25 cellular contexts compared by ENCODE assay signal in the genomic region with DNA sequence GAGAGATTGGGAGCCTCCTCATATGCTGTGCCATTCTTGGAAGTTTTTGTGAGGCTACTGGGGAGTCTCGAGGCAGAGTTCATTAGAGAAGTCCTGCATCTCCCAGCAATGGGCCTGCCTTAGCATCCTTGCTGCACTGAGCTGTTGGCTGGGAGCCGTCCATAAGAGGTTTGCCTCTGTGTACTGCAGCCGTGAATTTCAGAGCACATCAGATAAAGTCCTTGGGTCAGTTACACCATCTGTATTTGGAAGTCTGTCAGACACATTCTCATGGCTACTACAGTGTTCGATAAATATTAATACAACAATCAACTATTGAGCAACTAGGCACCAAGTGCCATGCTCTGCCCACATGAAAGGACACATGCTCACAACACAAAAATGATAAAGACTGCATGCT.
"Had no signal": no experiment of that assay in that cellular context is flagged by ENCODE, and none has a peak within 500 bp of the region (broad histone marks: within the 10 kb centered on the region; RNA-seq: fewer than 3 reads in every experiment).

No MANE protein-coding gene starts in this region.

- H3K4me1 Mint-ChIP-seq: memory B cell; naive thymus-derived CD4-positive, alpha-beta T cell; stimulated activated effector memory CD8-positive, alpha-beta T cell treated with anti-CD3 and anti-CD28 coated beads, Interleukin-12 subunit alpha, Interleukin-12 subunit beta, amount 100 ng/mL, for 72 hours had no signal

- H3K27ac ChIP-seq: left ventricle myocardium inferior, pancreas, prostate gland, sigmoid colon, spleen, tibial nerve had no signal

- H3K27ac Mint-ChIP-seq: memory B cell; naive thymus-derived CD4-positive, alpha-beta T cell; nephron; stimulated activated effector memory CD8-positive, alpha-beta T cell treated with anti-CD3 and anti-CD28 coated beads, Interleukin-12 subunit alpha, Interleukin-12 subunit beta, amount 100 ng/mL, for 72 hours; stimulated activated naive CD8-positive, alpha-beta T cell treated with anti-CD3 and anti-CD28 coated beads, Interleukin-15, Interleukin-2, amounts not matched to agents 100 ng/mL and 50 ng/mL, for 24 hours; type B pancreatic cell had no signal

- H3K9me3 ChIP-seq: left ventricle myocardium inferior, mucosa of descending colon, pancreas, prostate gland, sigmoid colon, spleen had no signal

- H3K27me3 ChIP-seq: pancreas, sigmoid colon, tibial nerve had no signal

- ATAC-seq: left cardiac atrium; mucosa of descending colon; naive thymus-derived CD4-positive, alpha-beta T cell; right cardiac atrium had no signal

- H3K4me3 Mint-ChIP-seq: memory B cell; naive thymus-derived CD4-positive, alpha-beta T cell; nephron; neural crest cell; stimulated activated effector memory CD8-positive, alpha-beta T cell treated with anti-CD3 and anti-CD28 coated beads, Interleukin-12 subunit alpha, Interleukin-12 subunit beta, amount 100 ng/mL, for 72 hours; stimulated activated naive CD8-positive, alpha-beta T cell treated with anti-CD3 and anti-CD28 coated beads, Interleukin-15, Interleukin-2, amounts not matched to agents 100 ng/mL and 50 ng/mL, for 24 hours; type B pancreatic cell had no signal

- FAIRE-seq: pancreas, small intestine had no signal

- H3K36me3 ChIP-seq: left ventricle myocardium inferior, pancreas, prostate gland, sigmoid colon, spleen, tibial nerve had no signal

- H3K4me1 ChIP-seq: left ventricle myocardium inferior, pancreas, prostate gland, sigmoid colon, spleen, tibial nerve had no signal

- H3K4me3 ChIP-seq: left ventricle myocardium inferior, mucosa of descending colon, pancreas, prostate gland, sigmoid colon, spleen, tibial nerve had no signal

- DNase-seq: hippocampal formation; left cardiac atrium; left ventricle myocardium inferior; midbrain; mucosa of descending colon; naive thymus-derived CD4-positive, alpha-beta T cell; nucleus accumbens; pancreas; posterior cingulate gyrus; retina; right cardiac atrium; sigmoid colon; small intestine; spleen; stimulated activated CD4-positive, alpha-beta T cell treated with anti-CD3 and anti-CD28 coated beads, Interleukin-4, amount 100 ng/mL, for 24 hours; stimulated activated naive CD4-positive, alpha-beta T cell; substantia nigra had no signal

- H3K9me3 Mint-ChIP-seq: stimulated activated effector memory CD8-positive, alpha-beta T cell treated with anti-CD3 and anti-CD28 coated beads, Interleukin-12 subunit alpha, Interleukin-12 subunit beta, amount 100 ng/mL, for 72 hours had no signal

- H3K36me3 Mint-ChIP-seq: memory B cell; stimulated activated effector memory CD8-positive, alpha-beta T cell treated with anti-CD3 and anti-CD28 coated beads, Interleukin-12 subunit alpha, Interleukin-12 subunit beta, amount 100 ng/mL, for 72 hours; type B pancreatic cell had no signal
